In genomic region chrX:107324493-107325310, GRCh38 we compare ENCODE assay signal across 1 cellular context.
TF ChIP-seq lines count a peak whose summit lies in the region.

No MANE protein-coding gene starts in this region.

TF ChIP-seq in WTC11, 78 proteins besides CTCF, POLR2A, EP300 and RAD21 (continued from another document and continues in another):
- no peak for TF ChIP-seq ZNF532 (CRISPR knock-in tag; IDR thresholded peaks at IDR 0.05; ENCODE audit: borderline replicate concordance)
- TF ChIP-seq ATF3 (CRISPR knock-in tag; conservative IDR thresholded peaks at IDR 0.05) = no peak
- TF ChIP-seq FOXK1 (CRISPR knock-in tag; IDR thresholded peaks at IDR 0.05) = 0 out of 2 replicates have a peak, but pooled peaks have one; percentile 29
- TF ChIP-seq CREB1 (CRISPR knock-in tag; IDR thresholded peaks at IDR 0.05) = 0 out of 2 replicates have a peak, but pooled peaks have one; percentile 55
- TF ChIP-seq PREB (CRISPR knock-in tag; IDR thresholded peaks at IDR 0.05; ENCODE audit: borderline replicate concordance) = no peak
- TF ChIP-seq ZNF232 (CRISPR knock-in tag; IDR thresholded peaks at IDR 0.05) = no peak
- no peak for TF ChIP-seq IRF1 (CRISPR knock-in tag; IDR thresholded peaks at IDR 0.05)
- TF ChIP-seq HMGXB4 (CRISPR knock-in tag; IDR thresholded peaks at IDR 0.05) = no peak
- 0 out of 2 replicates have a peak, but pooled peaks have one; percentile 58 for TF ChIP-seq ZNF138 (CRISPR knock-in tag; conservative IDR thresholded peaks at IDR 0.05)
- no peak for TF ChIP-seq ZMAT4 (CRISPR knock-in tag; IDR thresholded peaks at IDR 0.05)
- no peak for TF ChIP-seq HMGA2 (CRISPR knock-in tag; IDR thresholded peaks at IDR 0.05)
- TF ChIP-seq FOXP1 (CRISPR knock-in tag; IDR thresholded peaks at IDR 0.05; ENCODE audit: borderline replicate concordance) = peak; percentile 83
- TF ChIP-seq ZNF317 (CRISPR knock-in tag; IDR thresholded peaks at IDR 0.05; ENCODE audit: borderline replicate concordance, low read depth) = no peak
- TF ChIP-seq SP1 (CRISPR knock-in tag; conservative IDR thresholded peaks at IDR 0.05) = peak; percentile 66
- TF ChIP-seq ZBTB43 (CRISPR knock-in tag; IDR thresholded peaks at IDR 0.05) = no peak
- TF ChIP-seq FOXJ3 (CRISPR knock-in tag; IDR thresholded peaks at IDR 0.05; ENCODE audit: borderline replicate concordance) = no peak
- 0 out of 2 replicates have a peak, but pooled peaks have one; percentile 37 for TF ChIP-seq MAX (CRISPR knock-in tag; IDR thresholded peaks at IDR 0.05)
- TF ChIP-seq ARID4B (CRISPR knock-in tag; IDR thresholded peaks at IDR 0.05; ENCODE audit: borderline replicate concordance) = peak; percentile 89
- no peak for TF ChIP-seq SMAD3 (CRISPR knock-in tag; IDR thresholded peaks at IDR 0.05; ENCODE audit: borderline replicate concordance)
- no peak for TF ChIP-seq AFF4 (CRISPR knock-in tag; IDR thresholded peaks at IDR 0.05; ENCODE audit: borderline replicate concordance)
- TF ChIP-seq ZNF219 (CRISPR knock-in tag; IDR thresholded peaks at IDR 0.05; ENCODE audit: borderline replicate concordance) = 0 out of 2 replicates have a peak, but pooled peaks have one; percentile 41
- TF ChIP-seq NFE2L1 (CRISPR knock-in tag; IDR thresholded peaks at IDR 0.05) = 0 out of 2 replicates have a peak, but pooled peaks have one; percentile 59
- no peak for TF ChIP-seq NFYB (CRISPR knock-in tag; conservative IDR thresholded peaks at IDR 0.05; ENCODE audit: low read depth)
- TF ChIP-seq ZNF263 (CRISPR knock-in tag; IDR thresholded peaks at IDR 0.05; ENCODE audit: low read depth) = no peak
- TF ChIP-seq MLX (CRISPR knock-in tag; IDR thresholded peaks at IDR 0.05) = no peak
- no peak for TF ChIP-seq ESRRA (CRISPR knock-in tag; IDR thresholded peaks at IDR 0.05; ENCODE audit: borderline replicate concordance)
- no peak for TF ChIP-seq ZNF281 (CRISPR knock-in tag; IDR thresholded peaks at IDR 0.05)
- TF ChIP-seq E2F5 (CRISPR knock-in tag; IDR thresholded peaks at IDR 0.05) = no peak
